In genomic region chr2:113149553-113150257, GRCh38 we compare ENCODE assay signal across 2 cellular contexts.
TF ChIP-seq lines count a peak whose summit lies in the region.

No MANE protein-coding gene starts in this region.

TF ChIP-seq in WTC11, 78 proteins besides CTCF, POLR2A, EP300 and RAD21:
- TF ChIP-seq ZNF138 (CRISPR knock-in tag; conservative IDR thresholded peaks at IDR 0.05) (no peak), HMGXB4 (CRISPR knock-in tag; IDR thresholded peaks at IDR 0.05) (no peak), SOX15 (CRISPR knock-in tag; IDR thresholded peaks at IDR 0.05) (no peak), ESRRA (CRISPR knock-in tag; IDR thresholded peaks at IDR 0.05; ENCODE audit: borderline replicate concordance) (no peak), CBFB (CRISPR knock-in tag; IDR thresholded peaks at IDR 0.05; ENCODE audit: low read depth) (no peak), ZNF317 (CRISPR knock-in tag; IDR thresholded peaks at IDR 0.05; ENCODE audit: borderline replicate concordance, low read depth) (no peak), KAT7 (CRISPR knock-in tag; IDR thresholded peaks at IDR 0.05; ENCODE audit: borderline replicate concordance) (no peak), RELA (CRISPR knock-in tag; IDR thresholded peaks at IDR 0.05; ENCODE audit: borderline replicate concordance) (no peak), NFYB (CRISPR knock-in tag; conservative IDR thresholded peaks at IDR 0.05; ENCODE audit: low read depth) (no peak), SP1 (CRISPR knock-in tag; conservative IDR thresholded peaks at IDR 0.05) (no peak)
- TF ChIP-seq, protein P1, sequence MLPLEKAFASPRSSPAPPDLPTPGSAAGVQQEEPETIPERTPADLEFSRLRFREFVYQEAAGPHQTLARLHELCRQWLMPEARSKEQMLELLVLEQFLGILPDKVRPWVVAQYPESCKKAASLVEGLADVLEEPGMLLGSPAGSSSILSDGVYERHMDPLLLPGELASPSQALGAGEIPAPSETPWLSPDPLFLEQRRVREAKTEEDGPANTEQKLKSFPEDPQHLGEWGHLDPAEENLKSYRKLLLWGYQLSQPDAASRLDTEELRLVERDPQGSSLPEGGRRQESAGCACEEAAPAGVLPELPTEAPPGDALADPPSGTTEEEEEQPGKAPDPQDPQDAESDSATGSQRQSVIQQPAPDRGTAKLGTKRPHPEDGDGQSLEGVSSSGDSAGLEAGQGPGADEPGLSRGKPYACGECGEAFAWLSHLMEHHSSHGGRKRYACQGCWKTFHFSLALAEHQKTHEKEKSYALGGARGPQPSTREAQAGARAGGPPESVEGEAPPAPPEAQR (CRISPR knock-in tag; IDR thresholded peaks at IDR 0.05) = no peak
- TF ChIP-seq, protein P2, sequence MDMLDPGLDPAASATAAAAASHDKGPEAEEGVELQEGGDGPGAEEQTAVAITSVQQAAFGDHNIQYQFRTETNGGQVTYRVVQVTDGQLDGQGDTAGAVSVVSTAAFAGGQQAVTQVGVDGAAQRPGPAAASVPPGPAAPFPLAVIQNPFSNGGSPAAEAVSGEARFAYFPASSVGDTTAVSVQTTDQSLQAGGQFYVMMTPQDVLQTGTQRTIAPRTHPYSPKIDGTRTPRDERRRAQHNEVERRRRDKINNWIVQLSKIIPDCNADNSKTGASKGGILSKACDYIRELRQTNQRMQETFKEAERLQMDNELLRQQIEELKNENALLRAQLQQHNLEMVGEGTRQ (CRISPR knock-in tag; IDR thresholded peaks at IDR 0.05) = no peak
- TF ChIP-seq, protein P3, sequence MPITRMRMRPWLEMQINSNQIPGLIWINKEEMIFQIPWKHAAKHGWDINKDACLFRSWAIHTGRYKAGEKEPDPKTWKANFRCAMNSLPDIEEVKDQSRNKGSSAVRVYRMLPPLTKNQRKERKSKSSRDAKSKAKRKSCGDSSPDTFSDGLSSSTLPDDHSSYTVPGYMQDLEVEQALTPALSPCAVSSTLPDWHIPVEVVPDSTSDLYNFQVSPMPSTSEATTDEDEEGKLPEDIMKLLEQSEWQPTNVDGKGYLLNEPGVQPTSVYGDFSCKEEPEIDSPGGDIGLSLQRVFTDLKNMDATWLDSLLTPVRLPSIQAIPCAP (CRISPR knock-in tag; IDR thresholded peaks at IDR 0.05) = no peak

TF ChIP-seq in HepG2, 621 proteins besides CTCF, POLR2A, EP300 and RAD21:
- TF ChIP-seq TBX2 (CRISPR knock-in tag; IDR thresholded peaks at IDR 0.05; ENCODE audit: borderline replicate concordance) (0 out of 2 replicates have a peak, but pooled peaks have one; percentile 15), SP2 (CRISPR knock-in tag; IDR thresholded peaks at IDR 0.05) (0 out of 2 replicates have a peak, but pooled peaks have one; percentile 36), ZFP82 (CRISPR knock-in tag; IDR thresholded peaks at IDR 0.05; ENCODE audit: borderline replicate concordance) (no peak), SOX5 (CRISPR knock-in tag; IDR thresholded peaks at IDR 0.05; ENCODE audit: borderline replicate concordance) (no peak), ZNF678 (CRISPR knock-in tag; IDR thresholded peaks at IDR 0.05) (no peak), SIN3A (IDR thresholded peaks at IDR 0.05; ENCODE audit: borderline replicate concordance, low read depth, low read length) (no peak), AKAP8 (CRISPR knock-in tag; IDR thresholded peaks at IDR 0.05) (no peak), SMARCE1 (IDR thresholded peaks at IDR 0.05; ENCODE audit: borderline replicate concordance) (no peak), SATB2 (CRISPR knock-in tag; IDR thresholded peaks at IDR 0.05) (no peak), IKZF1 (IDR thresholded peaks at IDR 0.05) (no peak), JDP2 (CRISPR knock-in tag; IDR thresholded peaks at IDR 0.05; ENCODE audit: borderline replicate concordance) (no peak), GLI4 (CRISPR knock-in tag; IDR thresholded peaks at IDR 0.05; ENCODE audit: borderline replicate concordance) (no peak), ZFAT (CRISPR knock-in tag; conservative IDR thresholded peaks at IDR 0.05) (no peak)
- TF ChIP-seq, protein P4, sequence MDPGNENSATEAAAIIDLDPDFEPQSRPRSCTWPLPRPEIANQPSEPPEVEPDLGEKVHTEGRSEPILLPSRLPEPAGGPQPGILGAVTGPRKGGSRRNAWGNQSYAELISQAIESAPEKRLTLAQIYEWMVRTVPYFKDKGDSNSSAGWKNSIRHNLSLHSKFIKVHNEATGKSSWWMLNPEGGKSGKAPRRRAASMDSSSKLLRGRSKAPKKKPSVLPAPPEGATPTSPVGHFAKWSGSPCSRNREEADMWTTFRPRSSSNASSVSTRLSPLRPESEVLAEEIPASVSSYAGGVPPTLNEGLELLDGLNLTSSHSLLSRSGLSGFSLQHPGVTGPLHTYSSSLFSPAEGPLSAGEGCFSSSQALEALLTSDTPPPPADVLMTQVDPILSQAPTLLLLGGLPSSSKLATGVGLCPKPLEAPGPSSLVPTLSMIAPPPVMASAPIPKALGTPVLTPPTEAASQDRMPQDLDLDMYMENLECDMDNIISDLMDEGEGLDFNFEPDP (CRISPR knock-in tag; conservative IDR thresholded peaks at IDR 0.05) = no peak
- TF ChIP-seq, protein P5, sequence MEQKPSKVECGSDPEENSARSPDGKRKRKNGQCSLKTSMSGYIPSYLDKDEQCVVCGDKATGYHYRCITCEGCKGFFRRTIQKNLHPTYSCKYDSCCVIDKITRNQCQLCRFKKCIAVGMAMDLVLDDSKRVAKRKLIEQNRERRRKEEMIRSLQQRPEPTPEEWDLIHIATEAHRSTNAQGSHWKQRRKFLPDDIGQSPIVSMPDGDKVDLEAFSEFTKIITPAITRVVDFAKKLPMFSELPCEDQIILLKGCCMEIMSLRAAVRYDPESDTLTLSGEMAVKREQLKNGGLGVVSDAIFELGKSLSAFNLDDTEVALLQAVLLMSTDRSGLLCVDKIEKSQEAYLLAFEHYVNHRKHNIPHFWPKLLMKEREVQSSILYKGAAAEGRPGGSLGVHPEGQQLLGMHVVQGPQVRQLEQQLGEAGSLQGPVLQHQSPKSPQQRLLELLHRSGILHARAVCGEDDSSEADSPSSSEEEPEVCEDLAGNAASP (CRISPR knock-in tag; IDR thresholded peaks at IDR 0.05; ENCODE audit: borderline replicate concordance) = no peak
- TF ChIP-seq, protein P6, sequence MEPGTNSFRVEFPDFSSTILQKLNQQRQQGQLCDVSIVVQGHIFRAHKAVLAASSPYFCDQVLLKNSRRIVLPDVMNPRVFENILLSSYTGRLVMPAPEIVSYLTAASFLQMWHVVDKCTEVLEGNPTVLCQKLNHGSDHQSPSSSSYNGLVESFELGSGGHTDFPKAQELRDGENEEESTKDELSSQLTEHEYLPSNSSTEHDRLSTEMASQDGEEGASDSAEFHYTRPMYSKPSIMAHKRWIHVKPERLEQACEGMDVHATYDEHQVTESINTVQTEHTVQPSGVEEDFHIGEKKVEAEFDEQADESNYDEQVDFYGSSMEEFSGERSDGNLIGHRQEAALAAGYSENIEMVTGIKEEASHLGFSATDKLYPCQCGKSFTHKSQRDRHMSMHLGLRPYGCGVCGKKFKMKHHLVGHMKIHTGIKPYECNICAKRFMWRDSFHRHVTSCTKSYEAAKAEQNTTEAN (CRISPR knock-in tag; conservative IDR thresholded peaks at IDR 0.05) = no peak
- TF ChIP-seq, protein P7, sequence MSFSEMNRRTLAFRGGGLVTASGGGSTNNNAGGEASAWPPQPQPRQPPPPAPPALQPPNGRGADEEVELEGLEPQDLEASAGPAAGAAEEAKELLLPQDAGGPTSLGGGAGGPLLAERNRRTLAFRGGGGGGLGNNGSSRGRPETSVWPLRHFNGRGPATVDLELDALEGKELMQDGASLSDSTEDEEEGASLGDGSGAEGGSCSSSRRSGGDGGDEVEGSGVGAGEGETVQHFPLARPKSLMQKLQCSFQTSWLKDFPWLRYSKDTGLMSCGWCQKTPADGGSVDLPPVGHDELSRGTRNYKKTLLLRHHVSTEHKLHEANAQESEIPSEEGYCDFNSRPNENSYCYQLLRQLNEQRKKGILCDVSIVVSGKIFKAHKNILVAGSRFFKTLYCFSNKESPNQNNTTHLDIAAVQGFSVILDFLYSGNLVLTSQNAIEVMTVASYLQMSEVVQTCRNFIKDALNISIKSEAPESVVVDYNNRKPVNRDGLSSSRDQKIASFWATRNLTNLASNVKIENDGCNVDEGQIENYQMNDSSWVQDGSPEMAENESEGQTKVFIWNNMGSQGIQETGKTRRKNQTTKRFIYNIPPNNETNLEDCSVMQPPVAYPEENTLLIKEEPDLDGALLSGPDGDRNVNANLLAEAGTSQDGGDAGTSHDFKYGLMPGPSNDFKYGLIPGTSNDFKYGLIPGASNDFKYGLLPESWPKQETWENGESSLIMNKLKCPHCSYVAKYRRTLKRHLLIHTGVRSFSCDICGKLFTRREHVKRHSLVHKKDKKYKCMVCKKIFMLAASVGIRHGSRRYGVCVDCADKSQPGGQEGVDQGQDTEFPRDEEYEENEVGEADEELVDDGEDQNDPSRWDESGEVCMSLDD (CRISPR knock-in tag; IDR thresholded peaks at IDR 0.05; ENCODE audit: borderline replicate concordance) = no peak
